Comparison of ENCODE assay signal across 8 cellular contexts in genomic region chr1:6028042-6028895, GRCh38. TPM values are rescaled to one million over a fixed set of nuclear protein-coding genes. Genes with fewer than 3 reads are reported as not detected.
DNase-seq lines count a peak whose midpoint lies in the region; ATAC-seq and TF ChIP-seq lines count a peak whose summit lies in the region.

No MANE protein-coding gene starts in this region.

- peak overlapping the region; percentile 88 to 97 (median 92) for H3K4me3 Mint-ChIP-seq in immature natural killer cell
- peak overlapping the region; percentile 89 for H3K4me3 Mint-ChIP-seq in stimulated activated memory B cell treated with anti-CD40 and anti-IgM and Interleukin-4, amounts not matched to agents 10 μg/mL and 1 μg/mL and 100 μg/mL, for 72 hours

- peaks cover 3 to 5% (median 4%) of the 10 kb centered on the region in 3 donors for H3K36me3 Mint-ChIP-seq in immature natural killer cell
- peaks cover 27% of the 10 kb centered on the region for H3K36me3 Mint-ChIP-seq in stimulated activated memory B cell treated with anti-CD40 and anti-IgM and Interleukin-4, amounts not matched to agents 10 μg/mL and 1 μg/mL and 100 μg/mL, for 72 hours

- DNase-seq in MV-4-11 (lab: John Stamatoyannopoulos, UW): peak; percentile 91
- DNase-seq in activated T-cell treated with anti-CD3 and anti-CD28 coated beads for 4 hours: peak; percentile 38
- DNase-seq in immature natural killer cell: peak; percentile 81 to 83 (median 83)
- no peak for DNase-seq in epidermal melanocyte (ENCODE audit: insufficient read length, low spot score)

- H3K27ac Mint-ChIP-seq in immature natural killer cell: peak overlapping the region; percentile 98 to 100 (median 99)
- peak overlapping the region; percentile 96 for H3K27ac Mint-ChIP-seq in stimulated activated memory B cell treated with anti-CD40 and anti-IgM and Interleukin-4, amounts not matched to agents 10 μg/mL and 1 μg/mL and 100 μg/mL, for 72 hours

- peaks cover 82 to 83% of the 10 kb centered on the region in 2 donors for H3K4me1 Mint-ChIP-seq in immature natural killer cell
- peaks cover 76% of the 10 kb centered on the region for H3K4me1 Mint-ChIP-seq in stimulated activated memory B cell treated with anti-CD40 and anti-IgM and Interleukin-4, amounts not matched to agents 10 μg/mL and 1 μg/mL and 100 μg/mL, for 72 hours

- peak; percentile 26 for TF ChIP-seq POLR2A in GM18505 (IDR thresholded peaks at IDR 0.05; ENCODE audit: borderline replicate concordance, extremely low read depth, insufficient read depth, insufficient read length)

- peaks cover 0 to 2% (median 0%) of the 10 kb centered on the region in 6 donors for H3K9me3 Mint-ChIP-seq in immature natural killer cell
- no peaks in the 10 kb centered on the region for H3K9me3 Mint-ChIP-seq in stimulated activated memory B cell treated with anti-CD40 and anti-IgM and Interleukin-4, amounts not matched to agents 10 μg/mL and 1 μg/mL and 100 μg/mL, for 72 hours

- peaks cover 16 to 38% (median 23%) of the 10 kb centered on the region in 3 donors for H3K27me3 Mint-ChIP-seq in immature natural killer cell (ENCODE audit: low read depth in 3 of 3)
- H3K27me3 Mint-ChIP-seq in stimulated activated memory B cell treated with anti-CD40 and anti-IgM and Interleukin-4, amounts not matched to agents 10 μg/mL and 1 μg/mL and 100 μg/mL, for 72 hours: no peaks in the 10 kb centered on the region

- no peak for ATAC-seq in GM18505 (IDR thresholded peaks at IDR 0.05; ENCODE audit: unreplicated experiment)
- ATAC-seq in stimulated activated memory B cell treated with anti-CD40 and anti-IgM and Interleukin-4, amounts not matched to agents 10 μg/mL and 1 μg/mL and 100 μg/mL, for 72 hours: peak; percentile 70
- ATAC-seq in HG02870 (IDR thresholded peaks at IDR 0.05; ENCODE audit: unreplicated experiment): no peak
- ATAC-seq in GM18498 (IDR thresholded peaks at IDR 0.05; ENCODE audit: unreplicated experiment): no peak

RNA-seq across cellular contexts. Expression of gene KCNAB2, which starts 17.4 kb away (rescaled TPM):
- polyA plus RNA-seq in immature natural killer cell: 10 to 100 TPM; 26.1 to 73.8 (median 42.7) TPM

RNA-seq across cellular contexts. Expression of gene NPHP4, which starts 36.0 kb away (rescaled TPM):
- polyA plus RNA-seq in immature natural killer cell: 1 to 10 TPM in 1 of 3 donors, under 1 TPM in 2; 0.59 to 1.4 (median 1.00) TPM
